ENCODE assay signal across 8 cellular contexts in the genomic region with DNA sequence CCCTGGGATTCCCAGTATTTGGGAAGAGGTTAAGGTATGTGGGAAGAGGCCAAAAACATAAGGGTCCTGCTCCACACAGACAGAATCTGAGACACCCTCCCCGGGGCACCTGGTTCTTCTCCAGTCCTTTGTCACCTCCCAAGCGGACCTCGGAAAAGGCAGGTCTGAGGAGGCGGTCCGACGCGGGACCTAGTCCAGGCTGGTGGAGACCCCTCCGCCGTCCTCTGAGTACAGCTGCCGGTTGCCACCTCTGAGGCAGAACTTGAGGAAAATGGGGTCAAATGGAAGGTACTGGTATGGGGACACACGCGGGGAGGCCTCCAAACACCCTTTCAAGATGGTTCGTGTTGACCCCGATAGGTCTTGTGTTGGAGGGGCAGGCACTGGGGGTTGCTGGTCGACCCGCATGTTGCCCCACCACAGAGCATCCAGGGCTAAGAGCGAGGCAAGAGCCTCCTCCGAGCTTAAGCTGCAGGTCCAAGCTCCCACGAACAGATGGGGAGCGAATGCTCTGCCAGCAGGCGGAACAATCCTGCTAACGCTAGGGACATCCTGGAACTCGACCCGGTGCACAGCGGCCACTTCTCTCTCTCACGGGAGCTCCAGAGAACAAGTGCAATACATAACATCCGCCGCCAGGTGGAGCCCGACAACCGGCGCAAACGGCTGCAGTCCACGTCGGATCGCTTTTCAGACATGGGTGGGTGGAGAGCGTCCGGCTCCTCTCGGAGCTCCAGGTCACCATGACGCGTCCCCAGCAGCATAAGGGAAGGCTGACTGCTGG.
DNase-seq lines count a peak whose midpoint lies in the region; ATAC-seq and TF ChIP-seq lines count a peak whose summit lies in the region.
"Not testable (repeated sequence)": the region's sequence is repeated elsewhere in the genome, so short reads cannot be mapped to it uniquely, and the experiment has no call there.

No MANE protein-coding gene starts in this region.

- H3K9me2 ChIP-seq in PC-3 (replicated peaks; ENCODE audit: low read length), result not testable (repeated sequence)

- WGBS in endodermal cell (ENCODE audit: insufficient coverage in 1 of 2, insufficient read length in 1 of 2), 2 experiments, result 33 to 37% methylated on average over 12 to 37 of the region's 40 CpGs
- WGBS in right lobe of liver (ENCODE audit: insufficient coverage, low coverage, low lambda C conversion rate, missing lambda C conversion rate), result 13% methylated on average over 8 of the region's 40 CpGs

- H3K9me3 ChIP-seq in BE2C; PC-3 (ENCODE audit: low read length); endodermal cell (ENCODE audit: control insufficient read depth, low read length); right lobe of liver: not testable (repeated sequence)

- H2AFZ ChIP-seq in PC-3 (ENCODE audit: low read length), result peak overlapping the region; percentile 67

- not testable (repeated sequence) for H3K27ac Mint-ChIP-seq in endodermal cell

- BruUV-seq in PC-3 (replicated peaks; lab: Mats Ljungman, UMichigan), result not testable (repeated sequence)

- not testable (repeated sequence) for H3K4me3 Mint-ChIP-seq in endodermal cell

- H3K36me3 Mint-ChIP-seq in endodermal cell (ENCODE audit: low read depth), result not testable (repeated sequence)

- H3K4me1 ChIP-seq in BE2C; PC-3 (ENCODE audit: insufficient read depth, low read length); endodermal cell (ENCODE audit: control insufficient read depth, insufficient read depth, low read length); right lobe of liver: not testable (repeated sequence)

- not testable (repeated sequence) for H3K27ac ChIP-seq in PC-3 (ENCODE audit: low read length); endodermal cell (ENCODE audit: low read depth, low read length); right lobe of liver

- ATAC-seq in GM19351 (IDR thresholded peaks at IDR 0.05; ENCODE audit: unreplicated experiment) (peak; percentile 75), PC-3 (peak; percentile 73), right lobe of liver (peak; percentile 96 to 98 (median 97))

- not testable (repeated sequence) for H4K20me1 ChIP-seq in PC-3 (ENCODE audit: low read length)

- H3K79me2 ChIP-seq in PC-3 (ENCODE audit: low read length), result not testable (repeated sequence)

- TF ChIP-seq CTCF in BE2C (IDR thresholded peaks at IDR 0.05; ENCODE audit: low read depth, low read length), result peak; percentile 87
- TF ChIP-seq CTCF in LNCaP clone FGC (IDR thresholded peaks at IDR 0.05; ENCODE audit: control insufficient read depth, extremely low read depth, insufficient read depth), result peak; percentile 87
- TF ChIP-seq CTCF in PC-3 (conservative IDR thresholded peaks at IDR 0.05; ENCODE audit: low read depth, low read length), result peak; percentile 68
- TF ChIP-seq CTCF in endodermal cell (conservative IDR thresholded peaks at IDR 0.05), result peak; percentile 93
- peak; percentile 62 to 83 (median 70) for TF ChIP-seq CTCF in right lobe of liver (IDR thresholded peaks at IDR 0.05)

- not testable (repeated sequence) for H3K27me3 ChIP-seq in BE2C; PC-3 (ENCODE audit: low read length); endodermal cell (ENCODE audit: control insufficient read depth, insufficient read depth, low read length, poor library complexity, severe bottlenecking); right lobe of liver

- not testable (repeated sequence) for H3K9ac ChIP-seq in PC-3 (ENCODE audit: low read length); endodermal cell (ENCODE audit: extremely low read depth, low read length, poor library complexity, severe bottlenecking)

- not testable (repeated sequence) for TF ChIP-seq POLR2A in right lobe of liver (IDR thresholded peaks at IDR 0.05)

- not testable (repeated sequence) for H3K36me3 ChIP-seq in BE2C; PC-3 (ENCODE audit: low read depth, low read length); endodermal cell (ENCODE audit: control insufficient read depth, insufficient read depth, low read length); right lobe of liver

- H3K4me1 Mint-ChIP-seq in endodermal cell, result not testable (repeated sequence)

- H3K27me3 Mint-ChIP-seq in endodermal cell (ENCODE audit: insufficient read depth), result peaks cover 36% of the 10 kb centered on the region

- H3K4me3 ChIP-seq in BE2C (ENCODE audit: low read depth, low read length) (peak overlapping the region; percentile 33), LNCaP clone FGC (ENCODE audit: low read depth, low read length) (peak overlapping the region; percentile 43), right lobe of liver (peak overlapping the region in 1 of 3 donors; percentile 2)
- H3K4me3 ChIP-seq in PC-3 (ENCODE audit: low read length); endodermal cell (ENCODE audit: low read length): not testable (repeated sequence)

- H3K9me3 Mint-ChIP-seq in endodermal cell, result not testable (repeated sequence)

- intact Hi-C loops in PC-3 (cut with micrococcal nuclease); right lobe of liver (cut with DNase I): not testable (repeated sequence)

- H3F3A ChIP-seq in PC-3 (ENCODE audit: low read length, unreplicated experiment), result not testable (repeated sequence)

- H3K4me2 ChIP-seq in PC-3 (ENCODE audit: low read length), result peak overlapping the region; percentile 70

- CTCF ChIA-PET in PC-3 (lab: Charles Lee), result not testable (repeated sequence)

- peak; percentile 74 for DNase-seq in BE2C
- peak; percentile 56 for DNase-seq in LNCaP clone FGC (ENCODE audit: low read depth)
- peak; percentile 75 for DNase-seq in PC-3
- DNase-seq in activated CD8-positive, alpha-beta memory T cell treated with anti-CD3 and anti-CD28 coated beads, Interleukin-2, amount 50 U/mL, for 48 hours, result peak; percentile 85
- DNase-seq in endodermal cell, result peak; percentile 94
- DNase-seq in right lobe of liver, result peak; percentile 79 to 86 (median 81)
- peak; percentile 62 to 72 for DNase-seq in stimulated activated CD4-positive, alpha-beta T cell treated with anti-CD3 and anti-CD28 coated beads, Interleukin-2, amount 100 ng/mL, for 24 hours

- POLR2A ChIA-PET in PC-3 (lab: Charles Lee; ENCODE audit: unreplicated experiment), result not testable (repeated sequence)
